ENCODE assay signal across 1 cellular context in genomic region chr12:108663324-108664015, GRCh38.
TF ChIP-seq lines count a peak whose summit lies in the region.

No MANE protein-coding gene starts in this region.

TF ChIP-seq in HepG2, 621 proteins besides CTCF, POLR2A, EP300 and RAD21 (continued from another document):
- TF ChIP-seq ZNF318 (CRISPR knock-in tag; IDR thresholded peaks at IDR 0.05), result no peak
